8 cellular contexts compared by ENCODE assay signal in genomic region chr14:73785336-73785833, GRCh38.
DNase-seq lines count a peak whose midpoint lies in the region; ATAC-seq and TF ChIP-seq lines count a peak whose summit lies in the region.

No MANE protein-coding gene starts in this region.

- H3K36me3 Mint-ChIP-seq in endodermal cell (ENCODE audit: low read depth) = peaks cover 2% of the 10 kb centered on the region

- H3K4me3 ChIP-seq in Peyer's patch (peak overlapping the region; percentile 73 to 96 (median 84)), endodermal cell (ENCODE audit: low read length) (peak overlapping the region; percentile 86)

- ATAC-seq in GM18907 (IDR thresholded peaks at IDR 0.05; ENCODE audit: unreplicated experiment) (peak; percentile 1), GM21619 (IDR thresholded peaks at IDR 0.05; ENCODE audit: unreplicated experiment) (no peak), HG03095 (IDR thresholded peaks at IDR 0.05; ENCODE audit: unreplicated experiment) (no peak)

- H3K27ac Mint-ChIP-seq in endodermal cell = peak overlapping the region; percentile 91

- H3K9ac ChIP-seq in endodermal cell (ENCODE audit: extremely low read depth, low read length, poor library complexity, severe bottlenecking) = peak overlapping the region; percentile 70

- TF ChIP-seq CTCF in Peyer's patch (IDR thresholded peaks at IDR 0.05) = no peak
- TF ChIP-seq CTCF in endodermal cell (conservative IDR thresholded peaks at IDR 0.05) = no peak

- peak overlapping the region; percentile 79 for H3K4me3 Mint-ChIP-seq in endodermal cell

- WGBS in endodermal cell (ENCODE audit: insufficient coverage in 1 of 2, insufficient read length in 1 of 2), 2 experiments = 10 to 13% methylated on average over 5 to 8 of the region's 8 CpGs

- H3K4me1 Mint-ChIP-seq in endodermal cell = peaks cover 46% of the 10 kb centered on the region

- no peaks in the 10 kb centered on the region for H3K27me3 ChIP-seq in Peyer's patch
- no peaks in the 10 kb centered on the region for H3K27me3 ChIP-seq in endodermal cell (ENCODE audit: control insufficient read depth, insufficient read depth, low read length, poor library complexity, severe bottlenecking)

- no peaks in the 10 kb centered on the region for H3K9me3 Mint-ChIP-seq in endodermal cell

- peak; percentile 44 for DNase-seq in AG08395 (ENCODE audit: low spot score)
- DNase-seq in Peyer's patch = peak; percentile 44 to 70 (median 65)
- peak; percentile 64 for DNase-seq in endodermal cell
- peak; percentile 80 for DNase-seq in myocyte (ENCODE audit: low read depth)
- no peak for DNase-seq in NCI-H2107 treated with DMSO at 0.1 percent for 48 hours (lab: John Stamatoyannopoulos, UW; ENCODE audit: unreplicated experiment)

- H3K27ac ChIP-seq in Peyer's patch (peak overlapping the region; percentile 95 to 99 (median 98)), endodermal cell (ENCODE audit: low read depth, low read length) (peak overlapping the region; percentile 78)

- no peaks in the 10 kb centered on the region for H3K9me3 ChIP-seq in Peyer's patch
- no peaks in the 10 kb centered on the region for H3K9me3 ChIP-seq in endodermal cell (ENCODE audit: control insufficient read depth, low read length)

- H3K27me3 Mint-ChIP-seq in endodermal cell (ENCODE audit: insufficient read depth) = peaks cover 39% of the 10 kb centered on the region

- H3K36me3 ChIP-seq in Peyer's patch = peaks cover 0 to 6% (median 0%) of the 10 kb centered on the region in 3 donors
- no peaks in the 10 kb centered on the region for H3K36me3 ChIP-seq in endodermal cell (ENCODE audit: control insufficient read depth, insufficient read depth, low read length)

- H3K4me1 ChIP-seq in Peyer's patch (peaks cover 8 to 61% (median 29%) of the 10 kb centered on the region in 4 donors), endodermal cell (ENCODE audit: control insufficient read depth, insufficient read depth, low read length) (peaks cover 16% of the 10 kb centered on the region)

- no peak for TF ChIP-seq POLR2A in Peyer's patch (IDR thresholded peaks at IDR 0.05)
